ENCODE assay signal across 29 cellular contexts in the genomic region with DNA sequence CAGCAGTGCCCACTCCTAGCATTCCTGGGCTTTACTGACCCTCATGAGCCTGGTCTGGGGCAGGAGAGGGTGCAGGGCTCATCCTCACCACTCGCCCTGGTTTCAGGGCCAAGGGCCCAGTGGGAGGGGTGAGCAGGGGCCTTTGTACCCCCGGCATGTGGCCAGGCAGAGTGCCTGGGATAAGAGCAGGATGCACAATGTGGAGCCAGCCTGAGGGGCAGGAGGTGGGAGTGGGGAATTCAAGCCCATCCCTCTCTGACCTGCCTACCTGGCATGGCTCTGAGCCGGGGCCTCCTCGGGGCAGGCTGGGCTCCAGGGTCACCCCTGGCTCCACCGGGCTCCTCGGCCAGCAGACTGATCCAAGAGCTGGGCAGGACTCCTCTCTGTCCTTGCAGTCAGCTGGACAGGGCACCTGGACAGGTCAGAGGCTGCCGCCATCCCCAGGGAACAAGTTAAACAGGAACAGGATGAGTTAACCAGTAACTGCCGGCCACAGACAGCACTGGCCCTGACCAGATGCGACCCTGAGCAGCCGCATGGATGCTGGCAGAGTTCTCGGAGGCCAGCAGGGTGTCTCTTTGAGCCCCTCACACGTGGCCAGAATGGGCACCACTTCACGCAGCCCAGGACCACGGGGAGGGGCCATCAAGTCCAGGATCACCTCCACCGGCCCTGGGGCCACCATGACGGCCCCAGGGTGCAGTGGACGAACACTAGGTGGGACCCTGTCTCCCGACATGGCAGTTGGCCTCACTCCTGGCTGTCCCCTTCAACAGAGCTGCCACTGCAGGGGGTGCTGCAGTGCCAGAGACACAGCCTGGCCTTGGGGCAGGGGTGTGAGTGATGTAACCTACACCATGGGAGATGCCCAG. TPM values are rescaled to one million over a fixed set of nuclear protein-coding genes. Genes with fewer than 3 reads are reported as not detected.
DNase-seq lines count a peak whose midpoint lies in the region; ATAC-seq and TF ChIP-seq lines count a peak whose summit lies in the region.
"Had no signal": no experiment of that assay in that cellular context is flagged by ENCODE, and none has a peak within 500 bp of the region (broad histone marks: within the 10 kb centered on the region; RNA-seq: fewer than 3 reads in every experiment).

No MANE protein-coding gene starts in this region.

- DNase-seq in AG09309 (ENCODE audit: low read depth) (no peak), HuH-7 (ENCODE audit: low spot score) (peak; percentile 57), glomerular visceral epithelial cell (ENCODE audit: extremely low spot score) (peak; percentile 33), natural killer cell (peak; percentile 18), globus pallidus (ENCODE audit: low spot score) (no peak), NCI-H82 treated with DMSO at 0.1 percent for 48 hours (lab: John Stamatoyannopoulos, UW; ENCODE audit: unreplicated experiment) (no peak), activated T-cell treated with anti-CD3 and anti-CD28 coated beads for 4 hours (no peak)
- no peak for DNase-seq in activated naive CD4-positive, alpha-beta T cell treated with Interleukin-2 at 50 U/mL for 16 hours
- DNase-seq: activated CD4-positive, alpha-beta T cell treated with anti-CD3 and anti-CD28 coated beads, Interleukin-2, amount 50 U/mL, for 1 hour; dermis blood vessel endothelial cell; DMS53; GDM1; IMR-90; kidney glomerular epithelial cell; midbrain; NCI-H1105 treated with DMSO at 0.1 percent for 48 hours; NCI-H2029 treated with DMSO at 0.1 percent for 48 hours; NCI-H2227 treated with DMSO at 0.1 percent for 48 hours; stimulated activated CD4-positive, alpha-beta T cell treated with anti-CD3 and anti-CD28 coated beads, Interleukin-15, amount 100 ng/mL, for 24 hours; thyroid gland; WERI-Rb-1 had no signal

- H3K36me3 Mint-ChIP-seq in natural killer cell: no peaks in the 10 kb centered on the region
- H3K36me3 Mint-ChIP-seq: activated naive CD8-positive, alpha-beta T cell had no signal

- no peak overlapping the region for H3K4me3 Mint-ChIP-seq in natural killer cell
- H3K4me3 Mint-ChIP-seq: activated naive CD8-positive, alpha-beta T cell; activated T-helper 17 cell treated with anti-CD3 and anti-CD28 coated beads, Interleukin-2, amount 50 U/mL, for 72 hours; CD8-positive, alpha-beta T cell; central memory CD8-positive, alpha-beta T cell; stimulated activated naive CD8-positive, alpha-beta T cell treated with anti-CD3 and anti-CD28 coated beads, Interleukin-15, amount 100 ng/mL, for 72 hours had no signal

- peak overlapping the region; percentile 24 to 50 for H3K27ac Mint-ChIP-seq in natural killer cell
- H3K27ac Mint-ChIP-seq: activated naive CD8-positive, alpha-beta T cell; activated T-helper 17 cell treated with anti-CD3 and anti-CD28 coated beads, Interleukin-2, amount 50 U/mL, for 72 hours; CD8-positive, alpha-beta T cell; stimulated activated naive CD8-positive, alpha-beta T cell treated with anti-CD3 and anti-CD28 coated beads, Interleukin-15, amount 100 ng/mL, for 72 hours had no signal

- H3K9me3 Mint-ChIP-seq in natural killer cell: no peaks in the 10 kb centered on the region
- H3K9me3 Mint-ChIP-seq: activated T-helper 17 cell treated with anti-CD3 and anti-CD28 coated beads, Interleukin-2, amount 50 U/mL, for 72 hours; CD8-positive, alpha-beta T cell; central memory CD8-positive, alpha-beta T cell; naive thymus-derived CD8-positive, alpha-beta T cell; stimulated activated naive CD8-positive, alpha-beta T cell treated with anti-CD3 and anti-CD28 coated beads, Interleukin-15, amount 100 ng/mL, for 72 hours had no signal

- no peaks in the 10 kb centered on the region for H3K27me3 Mint-ChIP-seq in natural killer cell (ENCODE audit: low read depth in 2 of 2)
- H3K27me3 Mint-ChIP-seq: activated naive CD8-positive, alpha-beta T cell; activated T-helper 17 cell treated with anti-CD3 and anti-CD28 coated beads, Interleukin-2, amount 50 U/mL, for 72 hours; central memory CD8-positive, alpha-beta T cell; naive thymus-derived CD8-positive, alpha-beta T cell; stimulated activated naive CD8-positive, alpha-beta T cell treated with anti-CD3 and anti-CD28 coated beads, Interleukin-15, amount 100 ng/mL, for 72 hours had no signal

- intact Hi-C loops in natural killer cell (cut with micrococcal nuclease): loop anchor here (5.0 kb wide), 1 partner anchor 97 kb away; a partner anchor contains a TSS

- peaks cover 12 to 36% of the 10 kb centered on the region in 2 donors for H3K4me1 Mint-ChIP-seq in natural killer cell

- TF ChIP-seq CTCF in AG09309 (IDR thresholded peaks at IDR 0.05; ENCODE audit: control insufficient read depth, insufficient read depth, low read depth, low read length, missing control alignments): peak; percentile 28
- no peak for TF ChIP-seq CTCF in natural killer cell (IDR thresholded peaks at IDR 0.05)

- ATAC-seq in natural killer cell: no peak
- ATAC-seq: activated T-helper 17 cell treated with anti-CD3 and anti-CD28 coated beads, Interleukin-2, amount 50 U/mL, for 72 hours; CD8-positive, alpha-beta T cell; naive thymus-derived CD8-positive, alpha-beta T cell; stimulated activated naive CD8-positive, alpha-beta T cell treated with anti-CD3 and anti-CD28 coated beads, Interleukin-15, amount 100 ng/mL, for 72 hours had no signal

- no peak overlapping the region for H3K4me3 ChIP-seq in AG09309 (ENCODE audit: control insufficient read depth, low read depth, low read length)
- H3K4me3 ChIP-seq: ovary, thyroid gland had no signal

RNA-seq across cellular contexts. Expression of a gene that starts 5.0 kb away (rescaled TPM):
- 100 to 1,000 TPM; 619 to 690 (median 666) TPM for total RNA-seq in natural killer cell

RNA-seq across cellular contexts. Expression of a gene that starts 15.8 kb away (rescaled TPM):
- total RNA-seq in natural killer cell: under 1 TPM in 2 of 3 donors, not detected in 1; 0.29 to 0.56 TPM
- total RNA-seq: activated T-helper 17 cell treated with anti-CD3 and anti-CD28 coated beads, Interleukin-2, amount 50 U/mL, for 72 hours had no signal

RNA-seq across cellular contexts. Expression of a gene that starts 32.0 kb away (rescaled TPM):
- total RNA-seq in natural killer cell: 10 to 100 TPM; 15.1 to 21.3 (median 15.1) TPM
- total RNA-seq: fibroblast of lung, IMR-90 had no signal

RNA-seq across cellular contexts. Expression of a gene that starts 40.2 kb away (rescaled TPM):
- 10 to 100 TPM; 21.5 to 25.1 (median 23.4) TPM for total RNA-seq in natural killer cell

RNA-seq across cellular contexts. Expression of a gene that starts 40.5 kb away (rescaled TPM):
- 1 to 10 TPM in 2 of 3 donors, under 1 TPM in 1; 0.66 to 1.5 (median 1.5) TPM for total RNA-seq in natural killer cell

Comparison
In these comparisons a context has a peak if more than half of its experiments do, and no peak if none do; other contexts are left out.
1. DNase-seq: peak in HuH-7 (single experiment), glomerular visceral epithelial cell (single experiment) and natural killer cell (single experiment); none in AG09309 (single experiment), globus pallidus (single experiment), NCI-H82 treated with DMSO at 0.1 percent for 48 hours (single experiment), activated T-cell treated with anti-CD3 and anti-CD28 coated beads for 4 hours (single experiment) and activated naive CD4-positive, alpha-beta T cell treated with Interleukin-2 at 50 U/mL for 16 hours (single experiment).